Comparison of ENCODE assay signal across 7 cellular contexts in genomic region chr19:38409631-38410133, GRCh38. TPM values are rescaled to one million over a fixed set of nuclear protein-coding genes. Genes with fewer than 3 reads are reported as not detected.
A peak's percentile ranks its signal among the peaks of the same experiment; 100 is the strongest.
DNase-seq lines count a peak whose midpoint lies in the region; TF ChIP-seq lines count a peak whose summit lies in the region.
"Had no signal": no experiment of that assay in that cellular context is flagged by ENCODE, and none has a peak within 500 bp of the region (broad histone marks: within the 10 kb centered on the region; RNA-seq: fewer than 3 reads in every experiment).

No MANE protein-coding gene starts in this region.

- DNase-seq in A172 (ENCODE audit: low spot score) (peak; percentile 22), brain microvascular endothelial cell (peak; percentile 44), OCI-LY7 (ENCODE audit: low spot score) (no peak), NCI-H2227 (lab: John Stamatoyannopoulos, UW; ENCODE audit: unreplicated experiment) (no peak)
- DNase-seq: activated naive CD4-positive, alpha-beta T cell treated with Interleukin-2 at 50 U/mL for 16 hours; stimulated activated CD4-positive, alpha-beta T cell treated with anti-CD3 and anti-CD28 coated beads, Interleukin-4, amount 100 ng/mL, for 1 hour had no signal

- BruUV-seq in OCI-LY7 (replicated peaks; lab: Mats Ljungman, UMichigan): no TSS peak

- H3K27ac ChIP-seq in brain microvascular endothelial cell: no peak overlapping the region
- no peak overlapping the region for H3K27ac ChIP-seq in OCI-LY7 (ENCODE audit: low read depth, low read length, poor library complexity, severe bottlenecking)

- H3K4me3 ChIP-seq in brain microvascular endothelial cell (ENCODE audit: low read depth, low read length) (no peak overlapping the region), OCI-LY7 (ENCODE audit: low read depth, low read length, poor library complexity, severe bottlenecking) (no peak overlapping the region)

- H3K36me3 ChIP-seq in brain microvascular endothelial cell (replicated peaks): no peaks in the 10 kb centered on the region
- peaks cover 7% of the 10 kb centered on the region; the same call in 1 of the 2 replicates for H3K36me3 ChIP-seq in OCI-LY7 (ENCODE audit: insufficient read depth, low read length)

- H2AFZ ChIP-seq in OCI-LY7 (ENCODE audit: low read length): no peak overlapping the region

- POLR2A ChIA-PET in OCI-LY7 (lab: Charles Lee): interaction anchor here (0.6 to 0.7 kb wide), 2 partner anchors 11 to 318 kb away, joined by 4 read pairs; no protein-coding TSS in a partner anchor

- H3K27me3 ChIP-seq in brain microvascular endothelial cell (replicated peaks): no peaks in the 10 kb centered on the region

- intact Hi-C loops in OCI-LY7 (cut with micrococcal nuclease; ENCODE audit: unreplicated experiment): no loop called here

- H3K79me2 ChIP-seq in OCI-LY7 (ENCODE audit: insufficient read depth, low read depth, low read length): no peaks in the 10 kb centered on the region

- no peaks in the 10 kb centered on the region for H3K4me1 ChIP-seq in OCI-LY7 (ENCODE audit: insufficient read depth, low read length, poor library complexity, severe bottlenecking)

- in situ Hi-C loops in brain microvascular endothelial cell (cut with HindIII; ENCODE audit: low pct_ligation_motif_present, low sequenced_read_pairs): no loop called here

- H3K9me3 ChIP-seq in OCI-LY7 (ENCODE audit: low read length): no peaks in the 10 kb centered on the region

- H3K9me2 ChIP-seq in OCI-LY7 (ENCODE audit: insufficient read depth, low read length): no peaks in the 10 kb centered on the region

- no peak overlapping the region for H3K4me2 ChIP-seq in OCI-LY7 (ENCODE audit: low read length)

- no peaks in the 10 kb centered on the region for H4K20me1 ChIP-seq in OCI-LY7 (ENCODE audit: insufficient read depth, low read length)

- TF ChIP-seq CTCF in brain microvascular endothelial cell (IDR thresholded peaks at IDR 0.05; ENCODE audit: low read depth, low read length, missing control alignments): no peak
- TF ChIP-seq CTCF in OCI-LY7 (conservative IDR thresholded peaks at IDR 0.05; ENCODE audit: low read length): no peak

- CTCF ChIA-PET in OCI-LY7 (lab: Charles Lee; ENCODE audit: unreplicated experiment): no interaction called here

RNA-seq across cellular contexts. Expression of gene FAM98C, which starts 6.8 kb away (rescaled TPM):
- 10.6 and 16.6 TPM in 2 replicates for total RNA-seq in A172 (2014; rRNA removed; shearing (Covaris generic))
- total RNA-seq in OCI-LY7 (2014; rRNA removed; shearing (Covaris generic)): 21.9 and 32.8 TPM in 2 replicates
- 30.4 and 31.1 TPM in 2 replicates for total RNA-seq in OCI-LY7 (2022)

RNA-seq across cellular contexts. Expression of gene RASGRP4, which starts 16.3 kb away (rescaled TPM):
- total RNA-seq in A172 (2014; rRNA removed; shearing (Covaris generic)): not detected in 2 replicates
- total RNA-seq in OCI-LY7 (2014; rRNA removed; shearing (Covaris generic)): not detected in 2 replicates
- total RNA-seq in OCI-LY7 (2022): not detected in 2 replicates
- total RNA-seq: epithelial cell of proximal tubule had no signal

RNA-seq across cellular contexts. Expression of gene SPRED3, which starts 21.2 kb away (rescaled TPM):
- total RNA-seq in A172 (2014; rRNA removed; shearing (Covaris generic)): 2.4 and 2.8 TPM in 2 replicates
- 0.09 and 1.0 TPM in 2 replicates for total RNA-seq in OCI-LY7 (2014; rRNA removed; shearing (Covaris generic))
- total RNA-seq in OCI-LY7 (2022): 2.1 and 3.0 TPM in 2 replicates

RNA-seq across cellular contexts. Expression of gene GGN, which starts 21.8 kb away (rescaled TPM):
- 0.19 and 2.3 TPM in 2 replicates for total RNA-seq in A172 (2014; rRNA removed; shearing (Covaris generic))
- total RNA-seq in OCI-LY7 (2014; rRNA removed; shearing (Covaris generic)): not detected in 2 replicates
- total RNA-seq in OCI-LY7 (2022): 0.74 TPM in 1 of 2 replicates, not detected in the other

RNA-seq across cellular contexts. Expression of gene RYR1, which starts 23.8 kb away (rescaled TPM):
- total RNA-seq in A172 (2014; rRNA removed; shearing (Covaris generic)): 0.07 TPM in 1 of 2 replicates, not detected in the other
- 0.15 and 0.54 TPM in 2 replicates for total RNA-seq in OCI-LY7 (2014; rRNA removed; shearing (Covaris generic))
- total RNA-seq in OCI-LY7 (2022): 0.61 and 1.4 TPM in 2 replicates

Comparison
In these comparisons a context has a peak if more than half of its experiments do, and no peak if none do; other contexts are left out.
1. DNase-seq: peak in A172 (single experiment) and brain microvascular endothelial cell (single experiment); none in OCI-LY7 (single experiment) and NCI-H2227 (single experiment).